In genomic region chr2:86336350-86337234, GRCh38 we compare ENCODE assay signal across 8 cellular contexts. TPM values are rescaled to one million over a fixed set of nuclear protein-coding genes. Genes with fewer than 3 reads are reported as not detected.
A peak's percentile ranks its signal among the peaks of the same experiment; 100 is the strongest.
DNase-seq lines count a peak whose midpoint lies in the region; ATAC-seq and TF ChIP-seq lines count a peak whose summit lies in the region.

No MANE protein-coding gene starts in this region.

- no peaks in the 10 kb centered on the region for H4K20me1 ChIP-seq in mammary epithelial cell (ENCODE audit: insufficient read depth, low read length)

- H3K4me1 ChIP-seq in mammary epithelial cell (ENCODE audit: insufficient read depth, low read length) (peaks cover 11% of the 10 kb centered on the region), mesodermal cell (ENCODE audit: control insufficient read depth, insufficient read depth, low read length, poor library complexity, severe bottlenecking) (peaks cover 4% of the 10 kb centered on the region), upper lobe of left lung (peaks cover 13 to 25% (median 20%) of the 10 kb centered on the region in 4 donors)
- H3K4me1 ChIP-seq in effector memory CD4-positive, alpha-beta T cell (ENCODE audit: control insufficient read depth, insufficient read depth, low read length, poor library complexity, severe bottlenecking): peaks cover 5% of the 10 kb centered on the region

- BruUV-seq in mammary epithelial cell (replicated peaks; lab: Mats Ljungman, UMichigan): no TSS peak

- CTCF ChIA-PET in mammary epithelial cell (lab: Charles Lee; ENCODE audit: low non-redundant PET): no interaction called here

- dilution Hi-C loops in mammary epithelial cell (cut with HindIII; ENCODE audit: low sequenced_read_pairs): no loop called here

- H3K9me3 ChIP-seq in mammary epithelial cell (replicated peaks; ENCODE audit: insufficient read depth, low read length) (no peaks in the 10 kb centered on the region), mesodermal cell (ENCODE audit: control insufficient read depth, low read length) (peaks cover 3% of the 10 kb centered on the region), upper lobe of left lung (peaks cover 0 to 5% (median 0%) of the 10 kb centered on the region in 4 donors)
- no peaks in the 10 kb centered on the region for H3K9me3 ChIP-seq in effector memory CD4-positive, alpha-beta T cell (ENCODE audit: control insufficient read depth, low read length)

- no peak overlapping the region for H3K27ac ChIP-seq in mammary epithelial cell (ENCODE audit: insufficient read depth, low read depth, low read length)
- H3K27ac ChIP-seq in mesodermal cell (ENCODE audit: low read depth, low read length, severe bottlenecking): no peak overlapping the region
- H3K27ac ChIP-seq in upper lobe of left lung: peak overlapping the region in 1 of 4 donors; percentile 54
- H3K27ac ChIP-seq in effector memory CD4-positive, alpha-beta T cell (ENCODE audit: insufficient read depth, low read length, poor library complexity, severe bottlenecking): no peak overlapping the region

- H3K4me3 ChIP-seq in mammary epithelial cell (replicated peaks in 1 of 3; ENCODE audit: insufficient read depth in 1 of 3, low read depth in 2 of 3, low read length in 3 of 3): peak overlapping the region in 2 of 3 experiments; percentile 19 to 22
- H3K4me3 ChIP-seq in mesodermal cell (ENCODE audit: extremely low read depth, insufficient read depth, low read length, poor library complexity, severe bottlenecking): peak overlapping the region; percentile 47
- peak overlapping the region; percentile 30 to 60 (median 58) for H3K4me3 ChIP-seq in upper lobe of left lung
- H3K4me3 ChIP-seq in effector memory CD4-positive, alpha-beta T cell (ENCODE audit: insufficient read depth, low read depth, low read length, poor library complexity, severe bottlenecking): no peak overlapping the region

- no peaks in the 10 kb centered on the region for H3K36me3 ChIP-seq in mammary epithelial cell (ENCODE audit: insufficient read depth, low read length)
- H3K36me3 ChIP-seq in mesodermal cell (ENCODE audit: control insufficient read depth, insufficient read depth, low read length): no peaks in the 10 kb centered on the region
- no peaks in the 10 kb centered on the region for H3K36me3 ChIP-seq in upper lobe of left lung
- H3K36me3 ChIP-seq in effector memory CD4-positive, alpha-beta T cell (ENCODE audit: control insufficient read depth, insufficient read depth, low read length): no peaks in the 10 kb centered on the region

- intact Hi-C loops in mammary epithelial cell (cut with micrococcal nuclease): no loop called here

- H2AFZ ChIP-seq in mammary epithelial cell (ENCODE audit: low read depth, low read length): peak overlapping the region; percentile 18

- TF ChIP-seq CTCF in mammary epithelial cell (conservative IDR thresholded peaks at IDR 0.05 in 1 of 2, IDR thresholded peaks at IDR 0.05 in 1 of 2; ENCODE audit: extremely low read depth in 1 of 2, insufficient read depth in 1 of 2, low read depth in 1 of 2, low read length in 2 of 2) (no peak), upper lobe of left lung (IDR thresholded peaks at IDR 0.05) (no peak)

- H3K79me2 ChIP-seq in mammary epithelial cell (ENCODE audit: insufficient read depth, low read length): no peaks in the 10 kb centered on the region

- DNase-seq in Ammon's horn (ENCODE audit: low spot score) (peak; percentile 16), mammary epithelial cell (no peak), upper lobe of left lung (peak in 1 of 2 donors; percentile 89), KBM-7 (no peak)
- no peak for DNase-seq in effector memory CD4-positive, alpha-beta T cell

- TF ChIP-seq POLR2A in upper lobe of left lung (IDR thresholded peaks at IDR 0.05): no peak

- in situ Hi-C loops in mammary epithelial cell (cut with MboI; ENCODE audit: low sequenced_read_pairs in 2 of 2) (no loop called here), KBM-7 (cut with MboI; ENCODE audit: low pct_unique_long_range_greater_than_20kb, low sequenced_read_pairs) (no loop called here)

- H3K9ac ChIP-seq in mammary epithelial cell (ENCODE audit: insufficient read depth, low read length): no peak overlapping the region

- WGBS in mammary epithelial cell (ENCODE audit: low coverage, missing lambda C conversion rate): 9% methylated on average over 26 of the region's 51 CpGs
- WGBS in mesodermal cell (ENCODE audit: insufficient coverage in 2 of 2), 2 experiments: 3 to 4% methylated on average over 33 to 44 of the region's 51 CpGs
- WGBS in upper lobe of left lung, 2 donors: 6 to 12% methylated on average over 20 to 51 of the region's 51 CpGs

- ATAC-seq in HG02885 (IDR thresholded peaks at IDR 0.05; ENCODE audit: poor library complexity, unreplicated experiment) (peak; percentile 14), upper lobe of left lung (ENCODE audit: low FRiP score in 2 of 2) (no peak), GM19467 (IDR thresholded peaks at IDR 0.05; ENCODE audit: unreplicated experiment) (no peak)

- H3K27me3 ChIP-seq in mammary epithelial cell (ENCODE audit: insufficient read depth, low read length): peaks cover 26% of the 10 kb centered on the region
- H3K27me3 ChIP-seq in upper lobe of left lung: peaks cover 0 to 29% (median 9%) of the 10 kb centered on the region in 4 donors
- H3K27me3 ChIP-seq in effector memory CD4-positive, alpha-beta T cell (replicated peaks; ENCODE audit: control insufficient read depth, insufficient read depth, low read length, poor library complexity, severe bottlenecking): peaks cover 35% of the 10 kb centered on the region

- peak overlapping the region; percentile 72 for H3K4me2 ChIP-seq in mammary epithelial cell (ENCODE audit: insufficient read depth, low read depth, low read length)

- no peak for TF ChIP-seq EP300 in upper lobe of left lung (IDR thresholded peaks at IDR 0.05)

RNA-seq across cellular contexts. Expression of gene REEP1, which starts 0.8 kb away (rescaled TPM):
- under 1 TPM in 1 of 2 donors, not detected in 1; under 0.01 TPM for total RNA-seq in mammary epithelial cell
- 0.09 TPM for polyA plus RNA-seq in mammary epithelial cell
- polyA minus RNA-seq in mammary epithelial cell: not detected
- 1.1 TPM for polyA plus RNA-seq in mesodermal cell (2013, experiment 1 of 2)
- 1.3 TPM for polyA plus RNA-seq in mesodermal cell (2013, experiment 2 of 2)
- 10 to 100 TPM in 1 of 6 donors, 1 to 10 TPM in 5; 4.1 to 10.4 (median 7.5) TPM for total RNA-seq in upper lobe of left lung

Comparison
In these comparisons a context has a peak if more than half of its experiments do, and no peak if none do; other contexts are left out.
1. RNA of gene REEP1, which starts 0.8 kb away (total RNA-seq): 4.1 to 10.4 TPM in upper lobe of left lung; under 0.01 TPM in mammary epithelial cell; every median in the first group is over 4 times any median in the second.